ENCODE assay signal across 8 cellular contexts in genomic region chr6:85644374-85644762, GRCh38. TPM values are rescaled to one million over a fixed set of nuclear protein-coding genes. Genes with fewer than 3 reads are reported as not detected.
DNase-seq lines count a peak whose midpoint lies in the region; ATAC-seq, FAIRE-seq and TF ChIP-seq lines count a peak whose summit lies in the region.

No MANE protein-coding gene starts in this region.

- H3K27ac Mint-ChIP-seq in CD14-positive monocyte: peak overlapping the region; percentile 94 to 98 (median 97)
- H3K27ac Mint-ChIP-seq in natural killer cell treated with Interleukin-12 subunit alpha and Interleukin-12 subunit beta and Interleukin-15 and Interleukin-18, amount 100 ng/mL, for 72 hours: peak overlapping the region; percentile 90 to 94

- TF ChIP-seq CTCF in CD14-positive monocyte (IDR thresholded peaks at IDR 0.05) (no peak), D721Med (IDR thresholded peaks at IDR 0.05; ENCODE audit: insufficient read depth, missing control alignments) (no peak)

- peak overlapping the region; percentile 85 to 91 for H3K4me3 Mint-ChIP-seq in CD14-positive monocyte
- peak overlapping the region; percentile 99 for H3K4me3 Mint-ChIP-seq in natural killer cell treated with Interleukin-12 subunit alpha and Interleukin-12 subunit beta and Interleukin-15 and Interleukin-18, amount 100 ng/mL, for 72 hours

- peaks cover 37% of the 10 kb centered on the region for H3K4me1 Mint-ChIP-seq in CD14-positive monocyte
- peaks cover 30 to 41% of the 10 kb centered on the region in 2 donors for H3K4me1 Mint-ChIP-seq in natural killer cell treated with Interleukin-12 subunit alpha and Interleukin-12 subunit beta and Interleukin-15 and Interleukin-18, amount 100 ng/mL, for 72 hours (ENCODE audit: low read depth in 2 of 2)

- H3K27me3 Mint-ChIP-seq in CD14-positive monocyte (ENCODE audit: low read depth in 3 of 3): no peaks in the 10 kb centered on the region
- H3K27me3 Mint-ChIP-seq in natural killer cell treated with Interleukin-12 subunit alpha and Interleukin-12 subunit beta and Interleukin-15 and Interleukin-18, amount 100 ng/mL, for 72 hours: no peaks in the 10 kb centered on the region

- H3K9me3 Mint-ChIP-seq in CD14-positive monocyte: peaks cover 0 to 7% (median under 1%) of the 10 kb centered on the region in 7 donors
- peaks cover 4% of the 10 kb centered on the region for H3K9me3 Mint-ChIP-seq in natural killer cell treated with Interleukin-12 subunit alpha and Interleukin-12 subunit beta and Interleukin-15 and Interleukin-18, amount 100 ng/mL, for 72 hours

- no peaks in the 10 kb centered on the region for H3K9me3 ChIP-seq in KOPT-K1 (ENCODE audit: insufficient read depth, low read length, poor library complexity, severe bottlenecking)

- H3K27ac ChIP-seq in KOPT-K1 (ENCODE audit: low read depth, low read length, poor library complexity, severe bottlenecking) (peak overlapping the region; percentile 93), cingulate gyrus (ENCODE audit: low read depth, low read length) (peak overlapping the region; percentile 97)

- no peak for DNase-seq in CD14-positive monocyte (ENCODE audit: low spot score)
- no peak for DNase-seq in natural killer cell treated with Interleukin-12 subunit alpha and Interleukin-12 subunit beta and Interleukin-15 and Interleukin-18, amount 100 ng/mL, for 72 hours (ENCODE audit: low spot score)
- no peak for DNase-seq in D721Med (ENCODE audit: insufficient read length, low spot score)
- no peak for DNase-seq in urothelium cell line (ENCODE audit: low spot score)
- DNase-seq in middle frontal gyrus (ENCODE audit: extremely low spot score, low spot score): no peak

- no peak for ATAC-seq in natural killer cell treated with Interleukin-12 subunit alpha and Interleukin-12 subunit beta and Interleukin-15 and Interleukin-18, amount 100 ng/mL, for 72 hours
- ATAC-seq in GM21381 (IDR thresholded peaks at IDR 0.05; ENCODE audit: unreplicated experiment): no peak

- peaks cover 23% of the 10 kb centered on the region for H3K36me3 ChIP-seq in KOPT-K1 (ENCODE audit: insufficient read depth, low read length)

- FAIRE-seq in D721Med (lab: Jason Lieb, UNC) (no peak), urothelium cell line (lab: Jason Lieb, UNC) (no peak)

- intact Hi-C loops in CD14-positive monocyte (cut with micrococcal nuclease): loop anchor here in 1 of 2 donors (5.0 kb wide), 1 partner anchor 52 kb away; the partner anchor contains the start of gene SNX14

- peaks cover 15 to 20% of the 10 kb centered on the region in 2 donors for H3K36me3 Mint-ChIP-seq in CD14-positive monocyte
- H3K36me3 Mint-ChIP-seq in natural killer cell treated with Interleukin-12 subunit alpha and Interleukin-12 subunit beta and Interleukin-15 and Interleukin-18, amount 100 ng/mL, for 72 hours: peaks cover 26% of the 10 kb centered on the region

RNA-seq across cellular contexts. Expression of gene SYNCRIP, which starts 1.7 kb away (rescaled TPM):
- 10 to 100 TPM; 36.6 to 41.4 TPM for polyA plus RNA-seq in CD14-positive monocyte
- 100 to 1,000 TPM; 142 to 150 TPM for total RNA-seq in natural killer cell treated with Interleukin-12 subunit alpha and Interleukin-12 subunit beta and Interleukin-15 and Interleukin-18, amount 100 ng/mL, for 72 hours

RNA-seq across cellular contexts. Expression of gene SNX14, which starts 50.7 kb away (rescaled TPM):
- 10 to 100 TPM; 73.3 to 75.6 TPM for polyA plus RNA-seq in CD14-positive monocyte
- total RNA-seq in natural killer cell treated with Interleukin-12 subunit alpha and Interleukin-12 subunit beta and Interleukin-15 and Interleukin-18, amount 100 ng/mL, for 72 hours: 10 to 100 TPM; 78.3 to 88.0 TPM
